Comparison of ENCODE assay signal across 17 cellular contexts in the genomic region with DNA sequence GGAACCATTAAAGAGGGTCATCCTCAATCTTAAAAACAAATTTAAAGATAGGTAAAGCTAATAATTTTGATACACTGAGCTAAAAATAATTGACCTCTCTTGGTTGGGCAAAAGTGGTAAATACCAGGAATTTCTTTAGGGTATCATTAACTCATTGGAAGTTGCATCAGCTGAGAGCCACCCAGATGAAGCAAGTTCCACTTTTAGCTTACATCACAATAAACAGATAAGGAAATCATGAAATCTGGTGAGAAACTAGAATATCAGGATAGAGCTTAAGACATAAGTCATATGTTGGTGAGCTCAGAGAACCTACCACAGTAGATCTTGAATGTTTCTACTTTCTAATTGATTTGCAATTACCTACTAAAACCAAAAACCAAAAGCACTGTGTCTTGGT.
DNase-seq lines count a peak whose midpoint lies in the region; TF ChIP-seq lines count a peak whose summit lies in the region.
"Had no signal": no experiment of that assay in that cellular context is flagged by ENCODE, and none has a peak within 500 bp of the region (broad histone marks: within the 10 kb centered on the region; RNA-seq: fewer than 3 reads in every experiment).

No MANE protein-coding gene starts in this region.

- H3K4me1 ChIP-seq in A673 (ENCODE audit: insufficient read depth, low read length, poor library complexity, severe bottlenecking) = no peaks in the 10 kb centered on the region
- H3K4me1 ChIP-seq: A549, HAP-1 had no signal

- DNase-seq in ACHN (peak; percentile 24), amniotic epithelial cell (ENCODE audit: low read depth) (peak; percentile 44), fibroblast of pulmonary artery (ENCODE audit: low read depth) (peak; percentile 57), kidney tubule cell (ENCODE audit: low spot score) (peak; percentile 25), A673 (ENCODE audit: low spot score) (no peak), NCI-H446 (lab: John Stamatoyannopoulos, UW) (no peak)
- DNase-seq in activated naive CD4-positive, alpha-beta T cell treated with Interleukin-2 at 50 U/mL for 16 hours = no peak
- no peak for DNase-seq in stimulated activated CD4-positive, alpha-beta T cell treated with anti-CD3 and anti-CD28 coated beads, Interleukin-15, amount 100 ng/mL, for 24 hours
- DNase-seq: Calu3; CD8-positive, alpha-beta T cell; DMS79 treated with DMSO at 0.1 percent for 48 hours; GF-D8; GM23248 had no signal

- H3K36me3 ChIP-seq in A673 (ENCODE audit: insufficient read depth, low read length, poor library complexity, severe bottlenecking) = no peaks in the 10 kb centered on the region
- H3K36me3 ChIP-seq: HAP-1 had no signal

- BruUV-seq in A673 (replicated peaks; lab: Mats Ljungman, UMichigan) = no TSS peak

- no peak overlapping the region for H3K27ac ChIP-seq in A673 (ENCODE audit: low read depth, low read length, poor library complexity, severe bottlenecking)
- H3K27ac ChIP-seq: 22Rv1; A549; BLaER1 treated with 17β-estradiol and CSF1 and Interleukin-3, amounts not matched to agents 10 nM and 100 nM; GM23248 had no signal

- in situ Hi-C loops in ACHN (cut with HindIII; ENCODE audit: low pct_ligation_motif_present, low pct_unique_long_range_greater_than_20kb, low sequenced_read_pairs) = no loop called here

- no peak for TF ChIP-seq CTCF in fibroblast of pulmonary artery (IDR thresholded peaks at IDR 0.05; ENCODE audit: low read length, missing control alignments)
- TF ChIP-seq CTCF in A673 (conservative IDR thresholded peaks at IDR 0.05; ENCODE audit: low read depth, low read length) = no peak

- POLR2A ChIA-PET in A673 (lab: Charles Lee; ENCODE audit: low non-redundant PET) = no interaction called here

- H3K9me3 ChIP-seq in A673 (ENCODE audit: low read depth, low read length, poor library complexity, severe bottlenecking) = no peaks in the 10 kb centered on the region
- H3K9me3 ChIP-seq: A549; BLaER1 treated with 17β-estradiol and CSF1 and Interleukin-3, amounts not matched to agents 10 nM and 100 nM; HAP-1 had no signal

- intact Hi-C loops in A673 (cut with micrococcal nuclease; ENCODE audit: unreplicated experiment) = no loop called here

- no peaks in the 10 kb centered on the region for H3K27me3 ChIP-seq in A673 (replicated peaks; ENCODE audit: insufficient read depth, low read depth, low read length, poor library complexity)
- H3K27me3 ChIP-seq: BLaER1 treated with 17β-estradiol and CSF1 and Interleukin-3, amounts not matched to agents 10 nM and 100 nM had no signal

- H3K4me3 ChIP-seq in fibroblast of pulmonary artery (replicated peaks; ENCODE audit: low read depth, low read length) (no peak overlapping the region), A673 (ENCODE audit: low read depth, low read length, poor library complexity, severe bottlenecking) (no peak overlapping the region)
- H3K4me3 ChIP-seq: A549; BLaER1 treated with 17β-estradiol and CSF1 and Interleukin-3, amounts not matched to agents 10 nM and 100 nM; GM23248; HAP-1 had no signal

- CTCF ChIA-PET in A673 (lab: Charles Lee) = no interaction called here

Comparison
In these comparisons a context has a peak if more than half of its experiments do, and no peak if none do; other contexts are left out.
1. DNase-seq: peak in ACHN (single experiment), amniotic epithelial cell (single experiment), fibroblast of pulmonary artery (single experiment) and kidney tubule cell (single experiment); none in activated naive CD4-positive, alpha-beta T cell treated with Interleukin-2 at 50 U/mL for 16 hours (single experiment), A673 (single experiment), NCI-H446 (0 of 2) and stimulated activated CD4-positive, alpha-beta T cell treated with anti-CD3 and anti-CD28 coated beads, Interleukin-15, amount 100 ng/mL, for 24 hours (single experiment).